Comparison of ENCODE assay signal across 10 cellular contexts in genomic region chr3:129485681-129486056, GRCh38. TPM values are rescaled to one million over a fixed set of nuclear protein-coding genes. Genes with fewer than 3 reads are reported as not detected.
A peak's percentile ranks its signal among the peaks of the same experiment; 100 is the strongest.
DNase-seq lines count a peak whose midpoint lies in the region; ATAC-seq and TF ChIP-seq lines count a peak whose summit lies in the region.
"Had no signal": no experiment of that assay in that cellular context is flagged by ENCODE, and none has a peak within 500 bp of the region (broad histone marks: within the 10 kb centered on the region; RNA-seq: fewer than 3 reads in every experiment).

No MANE protein-coding gene starts in this region.

- ATAC-seq in PC-3 (peak; percentile 40), GM21723 (IDR thresholded peaks at IDR 0.05; ENCODE audit: unreplicated experiment) (no peak)
- ATAC-seq: Panc1 had no signal

- DNase-seq in A172 (ENCODE audit: low spot score): peak; percentile 90
- peak; percentile 96 for DNase-seq in PC-3
- DNase-seq in epithelial cell of prostate (ENCODE audit: low read depth, low spot score): peak; percentile 67
- DNase-seq in mucosa of gallbladder (ENCODE audit: low spot score): peak; percentile 82
- DNase-seq in LoVo (ENCODE audit: low spot score): no peak
- DNase-seq in NCI-H510A (lab: John Stamatoyannopoulos, UW): no peak
- DNase-seq in NCI-H146 treated with DMSO at 0.1 percent for 48 hours (lab: John Stamatoyannopoulos, UW; ENCODE audit: unreplicated experiment): no peak

- no peaks in the 10 kb centered on the region for H3K27me3 ChIP-seq in PC-3 (ENCODE audit: low read length)

- no peaks in the 10 kb centered on the region for H3K9me3 ChIP-seq in PC-3 (ENCODE audit: low read length)

- no peak for TF ChIP-seq CTCF in PC-3 (conservative IDR thresholded peaks at IDR 0.05; ENCODE audit: low read depth, low read length)

- BruUV-seq in PC-3 (replicated peaks; lab: Mats Ljungman, UMichigan): no TSS peak

- H3F3A ChIP-seq in PC-3 (ENCODE audit: low read length, unreplicated experiment): no peaks in the 10 kb centered on the region

- H3K79me2 ChIP-seq in PC-3 (ENCODE audit: low read length): no peaks in the 10 kb centered on the region

- H3K27ac ChIP-seq in PC-3 (ENCODE audit: low read length) (peak overlapping the region; percentile 99), epithelial cell of prostate (peak overlapping the region; percentile 48)

- intact Hi-C loops in PC-3 (cut with micrococcal nuclease): no loop called here

- CTCF ChIA-PET in PC-3 (lab: Charles Lee): no interaction called here

- no peak overlapping the region; the same call in 1 of the 2 replicates for H3K4me3 ChIP-seq in PC-3 (ENCODE audit: low read length)

- POLR2A ChIA-PET in PC-3 (lab: Charles Lee; ENCODE audit: unreplicated experiment): no interaction called here

- H3K9ac ChIP-seq in PC-3 (ENCODE audit: low read length): peak overlapping the region; percentile 79

- no peaks in the 10 kb centered on the region for H3K36me3 ChIP-seq in PC-3 (ENCODE audit: low read depth, low read length)

- peak overlapping the region; percentile 81 for H3K4me2 ChIP-seq in PC-3 (ENCODE audit: low read length)

- peaks cover 32% of the 10 kb centered on the region for H3K4me1 ChIP-seq in PC-3 (ENCODE audit: insufficient read depth, low read length)

- H3K9me2 ChIP-seq in PC-3 (replicated peaks; ENCODE audit: low read length): no peaks in the 10 kb centered on the region

- H4K20me1 ChIP-seq in PC-3 (ENCODE audit: low read length): no peaks in the 10 kb centered on the region

- no peak overlapping the region for H2AFZ ChIP-seq in PC-3 (ENCODE audit: low read length)

RNA-seq across cellular contexts. Expression of gene RHO, which starts 42.8 kb away (rescaled TPM):
- not detected in 2 replicates for total RNA-seq in A172 (2014; rRNA removed; shearing (Covaris generic))
- total RNA-seq in PC-3 (2014; rRNA removed) (not detected in 2 replicates), mucosa of gallbladder (not detected)

RNA-seq across cellular contexts. Expression of gene IFT122, which starts 45.6 kb away (rescaled TPM):
- total RNA-seq in A172 (2014; rRNA removed; shearing (Covaris generic)): 21.5 and 22.3 TPM in 2 replicates
- total RNA-seq in PC-3 (2014; rRNA removed): 10.2 and 13.8 TPM in 2 replicates
- 28.6 TPM for total RNA-seq in mucosa of gallbladder

RNA-seq across cellular contexts. Expression of gene MBD4, which starts 45.9 kb away (rescaled TPM):
- 63.0 and 63.3 TPM in 2 replicates for total RNA-seq in A172 (2014; rRNA removed; shearing (Covaris generic))
- total RNA-seq in PC-3 (2014; rRNA removed): 11.4 and 21.1 TPM in 2 replicates
- total RNA-seq in mucosa of gallbladder: 34.9 TPM

RNA-seq across cellular contexts. Expression of gene EFCAB12, which starts 57.2 kb away (rescaled TPM):
- 0.05 and 0.10 TPM in 2 replicates for total RNA-seq in A172 (2014; rRNA removed; shearing (Covaris generic))
- total RNA-seq in PC-3 (2014; rRNA removed) (0.04 and 0.12 TPM in 2 replicates), mucosa of gallbladder (4.9 TPM)

RNA-seq across cellular contexts. Expression of gene H1-8, which starts 57.3 kb away (rescaled TPM):
- not detected in 2 replicates for total RNA-seq in A172 (2014; rRNA removed; shearing (Covaris generic))
- not detected in 2 replicates for total RNA-seq in PC-3 (2014; rRNA removed)
- total RNA-seq in mucosa of gallbladder: not detected
- total RNA-seq: B cell had no signal

Comparison
In these comparisons a context has a peak if more than half of its experiments do, and no peak if none do; other contexts are left out.
1. DNase-seq: peak in A172 (single experiment), PC-3 (single experiment), epithelial cell of prostate (single experiment) and mucosa of gallbladder (single experiment); none in LoVo (single experiment), NCI-H510A (single experiment) and NCI-H146 treated with DMSO at 0.1 percent for 48 hours (single experiment).